In the genomic region with DNA sequence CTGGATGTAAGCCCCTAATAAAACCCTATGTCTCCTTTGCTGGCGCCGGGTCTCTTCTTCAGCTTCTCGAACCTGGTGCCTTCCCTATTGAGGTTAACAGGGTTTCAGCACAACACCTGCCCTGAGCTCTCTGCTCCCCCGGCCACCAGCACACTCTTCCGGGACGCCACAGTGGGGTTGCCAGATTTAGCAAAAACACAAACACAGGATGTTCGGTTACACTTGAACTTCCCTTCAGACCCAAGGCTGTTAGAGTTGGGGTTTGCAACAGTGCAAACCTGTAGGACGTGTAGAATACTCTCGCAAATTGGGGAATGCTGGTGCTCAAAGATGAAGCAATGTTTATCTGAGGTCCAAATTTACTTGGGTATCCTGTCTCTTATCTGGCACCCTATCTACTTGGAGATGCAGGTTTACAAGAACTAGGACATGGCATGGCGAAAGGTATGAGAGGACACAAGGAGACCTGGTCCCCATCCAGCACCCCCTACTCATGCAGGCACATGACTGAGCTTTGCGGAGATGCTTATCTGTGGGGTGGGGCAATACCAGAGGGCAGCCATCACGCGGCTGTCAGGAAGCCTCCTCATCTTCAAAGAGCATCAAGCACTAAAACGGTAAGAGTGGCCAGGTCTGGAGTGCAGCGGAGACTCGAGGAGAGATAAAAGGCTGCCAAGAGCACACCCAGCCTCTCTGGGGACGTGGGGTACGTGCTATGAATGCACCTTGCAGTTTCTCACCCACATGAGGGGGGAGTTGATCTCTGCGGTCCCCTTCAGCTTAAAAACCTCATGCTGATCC, we compare ENCODE assay signal across 11 cellular contexts. TPM values are rescaled to one million over a fixed set of nuclear protein-coding genes. Genes with fewer than 3 reads are reported as not detected.
DNase-seq lines count a peak whose midpoint lies in the region; ATAC-seq and TF ChIP-seq lines count a peak whose summit lies in the region.
"Had no signal": no experiment of that assay in that cellular context is flagged by ENCODE, and none has a peak within 500 bp of the region (broad histone marks: within the 10 kb centered on the region; RNA-seq: fewer than 3 reads in every experiment).

No MANE protein-coding gene starts in this region.

- H3K4me3 Mint-ChIP-seq in CD4-positive, alpha-beta T cell, result peak overlapping the region; percentile 64
- H3K4me3 Mint-ChIP-seq: neural crest cell had no signal

- peak; percentile 85 for ATAC-seq in CD4-positive, alpha-beta T cell (ENCODE audit: poor library complexity)
- ATAC-seq in GM21423 (IDR thresholded peaks at IDR 0.05; ENCODE audit: unreplicated experiment) (peak; percentile 80), sciatic nerve (no peak)

- H3K9me3 ChIP-seq in CD4-positive, alpha-beta T cell (ENCODE audit: control insufficient read depth, low read length), result no peaks in the 10 kb centered on the region
- H3K9me3 ChIP-seq in suprapubic skin, result no peaks in the 10 kb centered on the region

- intact Hi-C loops in CD4-positive, alpha-beta T cell (cut with DNase I, micrococcal nuclease), result loop anchor here (2.0 to 10.0 kb wide), 6 partner anchors 47 to 246 kb away; no protein-coding TSS in a partner anchor
- intact Hi-C loops in sciatic nerve (cut with DNase I), result no loop called here

- TF ChIP-seq EP300 in suprapubic skin (IDR thresholded peaks at IDR 0.05), result no peak

- DNase-seq in CD4-positive, alpha-beta T cell, result peak; percentile 39 to 76 (median 60)
- DNase-seq in NAMALWA (ENCODE audit: low spot score), result peak; percentile 67
- peak; percentile 77 for DNase-seq in activated effector memory CD4-positive, alpha-beta T cell treated with anti-CD3 and anti-CD28 coated beads, Interleukin-2, amount 50 U/mL, for 16 hours
- DNase-seq in iPS-NIHi7 (ENCODE audit: extremely low spot score), result no peak
- no peak for DNase-seq in sciatic nerve (ENCODE audit: low spot score)
- no peak for DNase-seq in NCI-H2171 treated with DMSO at 0.1 percent for 48 hours (lab: John Stamatoyannopoulos, UW)
- DNase-seq in suprapubic skin (ENCODE audit: low spot score in 2 of 2), result no peak
- DNase-seq: NCI-H146 had no signal

- no peaks in the 10 kb centered on the region for H3K27me3 Mint-ChIP-seq in CD4-positive, alpha-beta T cell

- H3K27ac ChIP-seq in CD4-positive, alpha-beta T cell (ENCODE audit: low read depth, low read length), result peak overlapping the region; percentile 61
- H3K27ac ChIP-seq in suprapubic skin, result no peak overlapping the region

- no peak for TF ChIP-seq CTCF in CD4-positive, alpha-beta T cell (IDR thresholded peaks at IDR 0.05)
- no peak for TF ChIP-seq CTCF in suprapubic skin (IDR thresholded peaks at IDR 0.05)

- no peaks in the 10 kb centered on the region for H3K36me3 Mint-ChIP-seq in CD4-positive, alpha-beta T cell (ENCODE audit: low read depth)

- TF ChIP-seq POLR2A in suprapubic skin (IDR thresholded peaks at IDR 0.05), result no peak

- H3K36me3 ChIP-seq in suprapubic skin, result no peaks in the 10 kb centered on the region

- H3K27ac Mint-ChIP-seq in CD4-positive, alpha-beta T cell, result peak overlapping the region; percentile 90

- POLR2A ChIA-PET in CD4-positive, alpha-beta T cell (lab: Charles Lee), result interaction anchor here (0.6 to 4.3 kb wide), 20 partner anchors 8 to 621 kb away, joined by 3 to 39 read pairs (median 4); a partner anchor contains a TSS

- no peak overlapping the region for H3K4me3 ChIP-seq in suprapubic skin

- H3K27me3 ChIP-seq in CD4-positive, alpha-beta T cell (ENCODE audit: control insufficient read depth, insufficient read depth, low read length), result no peaks in the 10 kb centered on the region
- H3K27me3 ChIP-seq in suprapubic skin, result peaks cover 4% of the 10 kb centered on the region

- H3K4me1 ChIP-seq in suprapubic skin, result peaks cover 14% of the 10 kb centered on the region

- peaks cover 92% of the 10 kb centered on the region for H3K4me1 Mint-ChIP-seq in CD4-positive, alpha-beta T cell (ENCODE audit: low read depth)

- H3K9me3 Mint-ChIP-seq in CD4-positive, alpha-beta T cell, result no peaks in the 10 kb centered on the region
- H3K9me3 Mint-ChIP-seq: neural crest cell had no signal

- WGBS in suprapubic skin, result 59% methylated on average over 19 of the region's 19 CpGs

- CTCF ChIA-PET in CD4-positive, alpha-beta T cell (lab: Charles Lee), result no interaction called here

RNA-seq across cellular contexts. Expression of a gene that starts 52.8 kb away (rescaled TPM):
- total RNA-seq in CD4-positive, alpha-beta T cell, result 1 to 10 TPM; 8.1 to 8.2 TPM
- 10.8 TPM for total RNA-seq in sciatic nerve
- 1 to 10 TPM; 1.4 to 6.8 (median 3.3) TPM for total RNA-seq in suprapubic skin
- total RNA-seq: dermis microvascular lymphatic vessel endothelial cell had no signal

Comparison
In these comparisons a context has a peak if more than half of its experiments do, and no peak if none do; other contexts are left out.
1. DNase-seq: peak in CD4-positive, alpha-beta T cell (10 of 10), NAMALWA (single experiment) and activated effector memory CD4-positive, alpha-beta T cell treated with anti-CD3 and anti-CD28 coated beads, Interleukin-2, amount 50 U/mL, for 16 hours (single experiment); none in iPS-NIHi7 (single experiment), sciatic nerve (single experiment), NCI-H2171 treated with DMSO at 0.1 percent for 48 hours (single experiment) and suprapubic skin (0 of 2).